In the genomic region with DNA sequence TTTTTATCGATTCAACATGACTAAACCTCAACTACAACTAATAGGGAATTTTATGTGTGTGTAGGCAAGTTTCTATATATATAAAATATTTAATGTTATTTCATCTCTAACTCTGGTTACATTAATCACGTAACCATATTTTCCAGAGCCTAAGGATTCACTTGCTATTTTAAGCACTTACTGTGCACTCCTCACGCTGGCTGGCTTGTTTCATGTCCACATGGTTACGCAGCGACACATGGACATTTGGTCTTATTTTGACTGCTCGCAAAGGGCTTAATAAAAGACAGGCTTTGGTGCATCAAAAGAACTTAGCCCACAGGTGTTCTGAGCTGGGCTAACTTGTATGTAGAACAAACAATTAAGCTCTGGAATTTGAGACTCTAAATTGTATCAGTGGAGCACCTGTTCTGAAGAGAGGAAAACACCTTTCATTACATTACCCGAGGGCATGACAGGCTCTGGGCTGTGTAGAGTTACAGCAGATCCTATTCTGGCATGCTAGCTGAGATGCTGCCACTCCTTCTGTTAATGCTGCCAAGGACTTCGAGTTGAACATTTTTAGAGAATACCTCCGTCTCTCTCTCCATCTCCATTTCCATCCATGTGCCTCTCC, we compare ENCODE assay signal across 20 cellular contexts.
"Had no signal": no experiment of that assay in that cellular context is flagged by ENCODE, and none has a peak within 500 bp of the region (broad histone marks: within the 10 kb centered on the region; RNA-seq: fewer than 3 reads in every experiment).

No MANE protein-coding gene starts in this region.

- DNase-seq: activated CD4-positive, alpha-beta T cell treated with anti-CD3 and anti-CD28 coated beads, Interleukin-2, amount 10 ng/mL, durations not matched to agents 7 days and 5 days; activated CD8-positive, alpha-beta memory T cell treated with anti-CD3 and anti-CD28 coated beads, Interleukin-2, amount 10 ng/mL, durations not matched to agents 7 days and 5 days; activated CD8-positive, alpha-beta T cell treated with anti-CD3 and anti-CD28 coated beads for 36 hours; activated effector memory CD4-positive, alpha-beta T cell treated with anti-CD3 and anti-CD28 coated beads, Interleukin-2, amount 50 U/mL, for 16 hours; activated naive CD4-positive, alpha-beta T cell treated with anti-CD3 and anti-CD28 coated beads, Interleukin-2, amount 10 ng/mL, durations not matched to agents 7 days and 5 days; activated T-cell treated with anti-CD3 and anti-CD28 coated beads for 4 hours; amygdala; cerebellar nuclear complex; heart left ventricle; left cardiac atrium; mesenchymal stem cell; nucleus accumbens; right lobe of liver; small intestine; stimulated activated CD4-positive, alpha-beta T cell treated with anti-CD3 and anti-CD28 coated beads, Interleukin-2, amount 100 ng/mL, for 24 hours; T-helper 9 cell; testis had no signal

- FAIRE-seq: islet of Langerhans, small intestine had no signal

- H3K4me3 ChIP-seq: coronary artery, heart left ventricle, right lobe of liver, testis, vagina had no signal

- H3K27me3 ChIP-seq: right lobe of liver, testis, vagina had no signal

- H3K36me3 ChIP-seq: heart left ventricle, right lobe of liver, vagina had no signal
